In genomic region chr16:67846320-67847063, GRCh38 we compare ENCODE assay signal across 8 cellular contexts. TPM values are rescaled to one million over a fixed set of nuclear protein-coding genes. Genes with fewer than 3 reads are reported as not detected.
DNase-seq lines count a peak whose midpoint lies in the region; ATAC-seq and TF ChIP-seq lines count a peak whose summit lies in the region.

Gene NUTF2 (plus strand): TSS chr16:67846933. CDS start chr16:67865131, 18,198 bp downstream.

- H3K27me3 ChIP-seq in BLaER1 treated with 17β-estradiol and CSF1 and Interleukin-3, amounts not matched to agents 10 nM and 100 nM, result no peaks in the 10 kb centered on the region
- H3K27me3 ChIP-seq in left lung, result no peaks in the 10 kb centered on the region

- DNase-seq in NCI-H748 treated with DMSO at 0.1 percent for 48 hours (lab: John Stamatoyannopoulos, UW) (peak; percentile 67), left lung (peak; percentile 95 to 97)
- peak; percentile 92 to 94 for DNase-seq in activated CD4-positive, alpha-beta T cell treated with anti-CD3 and anti-CD28 coated beads, Interleukin-2, amount 50 U/mL, for 24 hours (ENCODE audit: low read depth in 1 of 2, low spot score in 1 of 2)
- peak; percentile 95 for DNase-seq in stimulated activated CD4-positive, alpha-beta T cell treated with anti-CD3 and anti-CD28 coated beads, Interleukin-4, amount 100 ng/mL, for 1 hour

- peak within 1 kb of the TSS; percentile 85 to 99 (median 95) for H3K9ac ChIP-seq in BLaER1 treated with 17β-estradiol and CSF1 and Interleukin-3, amounts not matched to agents 10 nM and 100 nM

- peaks cover 48 to 57% (median 53%) of the 10 kb centered on the region in 10 experiments for H3K4me1 ChIP-seq in BLaER1 treated with 17β-estradiol and CSF1 and Interleukin-3, amounts not matched to agents 10 nM and 100 nM
- H3K4me1 ChIP-seq in left lung, result peaks cover 41 to 64% of the 10 kb centered on the region in 2 donors

- ATAC-seq in GM19351 (IDR thresholded peaks at IDR 0.05; ENCODE audit: unreplicated experiment) (peak; percentile 54), HG03521 (IDR thresholded peaks at IDR 0.05; ENCODE audit: unreplicated experiment) (peak; percentile 57), left lung (peak; percentile 86)

- intact Hi-C loops in dendritic cell treated with granulocyte-macrophage colony-stimulating factor and Interleukin-4, amounts not matched to agents 40 ng/mL and 50 ng/mL, for 4 days (cut with micrococcal nuclease), result loop anchor here (1.0 to 2.0 kb wide), 2 partner anchors 26 to 40 kb away; partner anchors contain the start of genes EDC4, RANBP10 and TSNAXIP1
- intact Hi-C loops in left lung (cut with DNase I), result no loop called here

- no peak for TF ChIP-seq CTCF in left lung (IDR thresholded peaks at IDR 0.05)

- no peaks in the 10 kb centered on the region for H3K9me3 Mint-ChIP-seq in dendritic cell treated with granulocyte-macrophage colony-stimulating factor and Interleukin-4, amounts not matched to agents 40 ng/mL and 50 ng/mL, for 4 days

- H3K4me2 ChIP-seq in BLaER1 treated with 17β-estradiol and CSF1 and Interleukin-3, amounts not matched to agents 10 nM and 100 nM, result peak within 1 kb of the TSS; percentile 95 to 100 (median 99)

- peaks cover 61% of the 10 kb centered on the region for H3K4me1 Mint-ChIP-seq in dendritic cell treated with granulocyte-macrophage colony-stimulating factor and Interleukin-4, amounts not matched to agents 40 ng/mL and 50 ng/mL, for 4 days (ENCODE audit: low read depth)

- H3K4me3 Mint-ChIP-seq in dendritic cell treated with granulocyte-macrophage colony-stimulating factor and Interleukin-4, amounts not matched to agents 40 ng/mL and 50 ng/mL, for 4 days, result peak within 1 kb of the TSS; percentile 84

- no peaks in the 10 kb centered on the region for H3K9me3 ChIP-seq in BLaER1 treated with 17β-estradiol and CSF1 and Interleukin-3, amounts not matched to agents 10 nM and 100 nM (replicated peaks in 1 of 11)
- H3K9me3 ChIP-seq in left lung, result no peaks in the 10 kb centered on the region

- peak within 1 kb of the TSS; percentile 82 to 100 (median 100) for H3K4me3 ChIP-seq in BLaER1 treated with 17β-estradiol and CSF1 and Interleukin-3, amounts not matched to agents 10 nM and 100 nM
- H3K4me3 ChIP-seq in left lung, result peak within 1 kb of the TSS; percentile 98

- peaks cover 36% of the 10 kb centered on the region for H3K36me3 Mint-ChIP-seq in dendritic cell treated with granulocyte-macrophage colony-stimulating factor and Interleukin-4, amounts not matched to agents 40 ng/mL and 50 ng/mL, for 4 days (ENCODE audit: low read depth)

- peaks cover 32 to 82% (median 66%) of the 10 kb centered on the region in 11 experiments; a peak in 21 of 22 replicates for H4K20me1 ChIP-seq in BLaER1 treated with 17β-estradiol and CSF1 and Interleukin-3, amounts not matched to agents 10 nM and 100 nM

- peak within 1 kb of the TSS; percentile 72 to 94 (median 89) for H3K27ac ChIP-seq in BLaER1 treated with 17β-estradiol and CSF1 and Interleukin-3, amounts not matched to agents 10 nM and 100 nM
- peak within 1 kb of the TSS; percentile 95 to 96 for H3K27ac ChIP-seq in left lung

- H3K36me3 ChIP-seq in BLaER1 treated with 17β-estradiol and CSF1 and Interleukin-3, amounts not matched to agents 10 nM and 100 nM, result peaks cover 4 to 31% (median 23%) of the 10 kb centered on the region in 11 experiments; a peak in 20 of 22 replicates
- H3K36me3 ChIP-seq in left lung, result no peaks in the 10 kb centered on the region

- peak within 1 kb of the TSS; percentile 88 for H3K27ac Mint-ChIP-seq in dendritic cell treated with granulocyte-macrophage colony-stimulating factor and Interleukin-4, amounts not matched to agents 40 ng/mL and 50 ng/mL, for 4 days

- no peaks in the 10 kb centered on the region for H3K27me3 Mint-ChIP-seq in dendritic cell treated with granulocyte-macrophage colony-stimulating factor and Interleukin-4, amounts not matched to agents 40 ng/mL and 50 ng/mL, for 4 days

RNA-seq across cellular contexts. Expression of gene NUTF2, which starts in this region (rescaled TPM):
- total RNA-seq in left lung, result 10 to 100 TPM; 91.5 to 92.2 TPM

Comparison
In these comparisons a context has a peak if more than half of its experiments do, and no peak if none do; other contexts are left out.
1. Peak in every context shown above with its lines: DNase-seq, ATAC-seq, H3K4me3 ChIP-seq and H3K27ac ChIP-seq.